ENCODE assay signal across 1 cellular context in the genomic region with DNA sequence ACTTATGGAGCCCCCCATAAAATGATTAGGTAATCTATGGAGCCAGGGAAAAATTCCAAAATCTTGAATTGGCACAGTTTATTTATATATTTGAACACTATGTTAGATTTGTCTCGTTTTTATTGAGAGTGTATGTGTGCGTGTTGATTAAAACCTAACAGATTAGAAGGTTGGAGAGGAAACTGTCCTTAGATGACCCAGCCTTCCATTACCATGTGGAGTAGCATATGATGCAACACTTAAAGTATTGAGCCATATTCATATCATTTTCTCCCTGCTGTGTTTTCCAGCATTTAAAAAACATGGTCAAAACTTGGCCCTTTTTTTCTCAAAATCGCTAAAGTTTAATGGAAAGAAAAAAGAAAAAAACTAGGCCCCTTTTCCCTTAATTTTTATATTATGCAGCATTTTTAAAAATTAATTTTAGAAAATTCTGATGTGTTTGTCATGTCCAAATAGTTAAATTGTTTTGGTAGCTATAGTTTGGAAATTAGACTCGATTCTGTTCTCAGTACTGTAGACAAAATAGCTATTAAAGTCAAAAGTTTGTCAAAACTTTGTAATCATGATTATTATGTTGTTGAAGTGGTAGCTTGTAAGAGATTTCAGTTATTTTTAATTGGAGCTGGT.
A peak's percentile ranks its signal among the peaks of the same experiment; 100 is the strongest.
TF ChIP-seq lines count a peak whose summit lies in the region.

No MANE protein-coding gene starts in this region.

TF ChIP-seq in K562, 482 proteins besides CTCF, POLR2A, EP300 and RAD21 (continued from another document):
- TF ChIP-seq NONO (IDR thresholded peaks at IDR 0.05; ENCODE audit: low read depth in 2 of 2, low read length in 1 of 2): no peak
- peak; percentile 13; the same call in 1 of the 2 replicates for TF ChIP-seq SMARCC2 (IDR thresholded peaks at IDR 0.05; ENCODE audit: low read depth)
- TF ChIP-seq COPS2 (conservative IDR thresholded peaks at IDR 0.05): no peak
- TF ChIP-seq, protein P1, sequence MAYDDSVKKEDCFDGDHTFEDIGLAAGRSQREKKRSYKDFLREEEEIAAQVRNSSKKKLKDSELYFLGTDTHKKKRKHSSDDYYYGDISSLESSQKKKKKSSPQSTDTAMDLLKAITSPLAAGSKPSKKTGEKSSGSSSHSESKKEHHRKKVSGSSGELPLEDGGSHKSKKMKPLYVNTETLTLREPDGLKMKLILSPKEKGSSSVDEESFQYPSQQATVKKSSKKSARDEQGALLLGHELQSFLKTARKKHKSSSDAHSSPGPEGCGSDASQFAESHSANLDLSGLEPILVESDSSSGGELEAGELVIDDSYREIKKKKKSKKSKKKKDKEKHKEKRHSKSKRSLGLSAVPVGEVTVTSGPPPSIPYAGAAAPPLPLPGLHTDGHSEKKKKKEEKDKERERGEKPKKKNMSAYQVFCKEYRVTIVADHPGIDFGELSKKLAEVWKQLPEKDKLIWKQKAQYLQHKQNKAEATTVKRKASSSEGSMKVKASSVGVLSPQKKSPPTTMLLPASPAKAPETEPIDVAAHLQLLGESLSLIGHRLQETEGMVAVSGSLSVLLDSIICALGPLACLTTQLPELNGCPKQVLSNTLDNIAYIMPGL (CRISPR knock-in tag; IDR thresholded peaks at IDR 0.05): no peak
- TF ChIP-seq, protein P2, sequence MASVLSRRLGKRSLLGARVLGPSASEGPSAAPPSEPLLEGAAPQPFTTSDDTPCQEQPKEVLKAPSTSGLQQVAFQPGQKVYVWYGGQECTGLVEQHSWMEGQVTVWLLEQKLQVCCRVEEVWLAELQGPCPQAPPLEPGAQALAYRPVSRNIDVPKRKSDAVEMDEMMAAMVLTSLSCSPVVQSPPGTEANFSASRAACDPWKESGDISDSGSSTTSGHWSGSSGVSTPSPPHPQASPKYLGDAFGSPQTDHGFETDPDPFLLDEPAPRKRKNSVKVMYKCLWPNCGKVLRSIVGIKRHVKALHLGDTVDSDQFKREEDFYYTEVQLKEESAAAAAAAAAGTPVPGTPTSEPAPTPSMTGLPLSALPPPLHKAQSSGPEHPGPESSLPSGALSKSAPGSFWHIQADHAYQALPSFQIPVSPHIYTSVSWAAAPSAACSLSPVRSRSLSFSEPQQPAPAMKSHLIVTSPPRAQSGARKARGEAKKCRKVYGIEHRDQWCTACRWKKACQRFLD (CRISPR knock-in tag; IDR thresholded peaks at IDR 0.05): peak; percentile 71
- TF ChIP-seq MEF2D (tag; conservative IDR thresholded peaks at IDR 0.05; ENCODE audit: low read depth): no peak
- TF ChIP-seq, protein P3, sequence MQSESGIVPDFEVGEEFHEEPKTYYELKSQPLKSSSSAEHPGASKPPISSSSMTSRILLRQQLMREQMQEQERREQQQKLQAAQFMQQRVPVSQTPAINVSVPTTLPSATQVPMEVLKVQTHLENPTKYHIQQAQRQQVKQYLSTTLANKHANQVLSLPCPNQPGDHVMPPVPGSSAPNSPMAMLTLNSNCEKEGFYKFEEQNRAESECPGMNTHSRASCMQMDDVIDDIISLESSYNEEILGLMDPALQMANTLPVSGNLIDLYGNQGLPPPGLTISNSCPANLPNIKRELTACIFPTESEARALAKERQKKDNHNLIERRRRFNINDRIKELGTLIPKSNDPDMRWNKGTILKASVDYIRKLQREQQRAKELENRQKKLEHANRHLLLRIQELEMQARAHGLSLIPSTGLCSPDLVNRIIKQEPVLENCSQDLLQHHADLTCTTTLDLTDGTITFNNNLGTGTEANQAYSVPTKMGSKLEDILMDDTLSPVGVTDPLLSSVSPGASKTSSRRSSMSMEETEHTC (IDR thresholded peaks at IDR 0.05): no peak
- TF ChIP-seq ETV5 (CRISPR knock-in tag; IDR thresholded peaks at IDR 0.05; ENCODE audit: low read depth): no peak
- TF ChIP-seq, protein P4, sequence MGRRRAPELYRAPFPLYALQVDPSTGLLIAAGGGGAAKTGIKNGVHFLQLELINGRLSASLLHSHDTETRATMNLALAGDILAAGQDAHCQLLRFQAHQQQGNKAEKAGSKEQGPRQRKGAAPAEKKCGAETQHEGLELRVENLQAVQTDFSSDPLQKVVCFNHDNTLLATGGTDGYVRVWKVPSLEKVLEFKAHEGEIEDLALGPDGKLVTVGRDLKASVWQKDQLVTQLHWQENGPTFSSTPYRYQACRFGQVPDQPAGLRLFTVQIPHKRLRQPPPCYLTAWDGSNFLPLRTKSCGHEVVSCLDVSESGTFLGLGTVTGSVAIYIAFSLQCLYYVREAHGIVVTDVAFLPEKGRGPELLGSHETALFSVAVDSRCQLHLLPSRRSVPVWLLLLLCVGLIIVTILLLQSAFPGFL (CRISPR knock-in tag; IDR thresholded peaks at IDR 0.05): no peak
- no peak for TF ChIP-seq KLF16 (IDR thresholded peaks at IDR 0.05)
- TF ChIP-seq NRF1 (conservative IDR thresholded peaks at IDR 0.05 in 1 of 2, IDR thresholded peaks at IDR 0.05 in 1 of 2): no peak
- TF ChIP-seq ZNF766 (CRISPR knock-in tag; conservative IDR thresholded peaks at IDR 0.05): 0 out of 2 replicates have a peak, but pooled peaks have one; percentile 34
- TF ChIP-seq TBP (optimal IDR thresholded peaks at IDR 0.05; ENCODE audit: low read depth, low read length): peak; percentile 17
- TF ChIP-seq LCOR (CRISPR knock-in tag; IDR thresholded peaks at IDR 0.05): peak; percentile 12; the same call in 1 of the 2 replicates
